14 cellular contexts compared by ENCODE assay signal in genomic region chr3:43320288-43320687, GRCh38.
"Had no signal": no experiment of that assay in that cellular context is flagged by ENCODE, and none has a peak within 500 bp of the region (broad histone marks: within the 10 kb centered on the region; RNA-seq: fewer than 3 reads in every experiment).

No MANE protein-coding gene starts in this region.

- H3K9me3 ChIP-seq: body of pancreas, thyroid gland had no signal

- H3K27me3 Mint-ChIP-seq: naive B cell had no signal

- DNase-seq: activated CD4-positive, alpha-beta T cell treated with anti-CD3 and anti-CD28 coated beads for 4 hours; activated CD8-positive, alpha-beta memory T cell treated with anti-CD3 and anti-CD28 coated beads for 24 hours; amniotic stem cell; body of pancreas; central memory CD4-positive, alpha-beta T cell; cortex of kidney; effector memory CD4-positive, alpha-beta T cell; naive B cell; occipital lobe; stimulated activated CD4-positive, alpha-beta T cell treated with anti-CD3 and anti-CD28 coated beads, Interleukin-12 subunit alpha, Interleukin-12 subunit beta, amount 100 ng/mL, for 4 hours; stimulated activated naive CD4-positive, alpha-beta T cell treated with Interleukin-2 at 50 U/mL for 16 hours; T1000; thyroid gland had no signal

- H3K27ac ChIP-seq: body of pancreas had no signal

- H3K4me3 ChIP-seq: body of pancreas, lung, thyroid gland had no signal

- H3K36me3 ChIP-seq: thyroid gland had no signal

- H3K27me3 ChIP-seq: body of pancreas, thyroid gland had no signal
